1 cellular context compared by ENCODE assay signal in the genomic region with DNA sequence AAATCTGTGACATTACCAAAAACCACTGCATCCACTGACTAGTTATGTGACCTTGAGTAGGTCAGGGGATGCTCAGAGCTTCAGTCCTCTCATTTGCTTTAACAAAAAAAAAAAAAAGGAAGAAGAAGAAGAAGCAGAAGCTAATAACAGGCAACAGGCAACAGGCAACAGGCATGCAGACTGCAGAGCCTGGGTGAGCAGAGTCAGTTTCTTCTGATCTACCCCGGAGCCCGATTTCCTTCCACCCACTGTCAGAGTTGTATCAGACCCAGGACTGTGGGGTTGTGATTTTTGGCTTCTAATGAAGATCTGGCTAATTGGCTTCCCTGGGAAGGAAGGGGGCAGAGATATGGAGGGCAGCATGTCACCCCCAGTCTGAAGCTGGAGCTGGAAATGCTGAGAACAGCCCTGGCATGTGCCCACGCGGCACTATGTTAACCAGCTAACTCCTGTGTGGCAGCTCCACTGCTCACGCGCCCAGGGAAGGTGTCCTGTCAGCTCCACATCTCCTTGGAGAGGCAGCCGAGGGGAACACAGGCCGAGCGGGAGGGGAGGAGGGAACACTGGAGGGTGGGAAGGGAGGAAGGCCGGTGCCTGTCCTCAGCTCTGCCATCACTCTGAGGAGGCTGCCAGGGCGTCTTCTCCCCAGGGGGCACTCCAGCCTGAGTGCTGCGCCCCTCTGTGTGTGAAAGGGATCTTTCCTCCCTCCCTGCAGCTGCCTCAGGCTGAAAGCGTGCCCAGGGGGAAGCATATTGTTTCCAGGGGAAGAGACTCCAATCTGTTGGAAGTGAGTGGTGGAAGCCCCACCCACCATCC.
TF ChIP-seq lines count a peak whose summit lies in the region.

No MANE protein-coding gene starts in this region.

TF ChIP-seq in HEK293, 187 proteins besides CTCF, POLR2A, EP300 and RAD21 (continued from another document):
- TF ChIP-seq PRDM2 (tag by site-specific recombination; IDR thresholded peaks at IDR 0.05; ENCODE audit: borderline replicate concordance) (no peak), ZNF585B (tag by site-specific recombination; IDR thresholded peaks at IDR 0.05) (no peak), ZNF112 (tag by site-specific recombination; IDR thresholded peaks at IDR 0.05) (no peak), SCRT2 (tag by site-specific recombination; IDR thresholded peaks at IDR 0.05) (peak; percentile 98), GLIS1 (tag by site-specific recombination; IDR thresholded peaks at IDR 0.05) (peak; percentile 40), ZBTB20 (tag by site-specific recombination; IDR thresholded peaks at IDR 0.05) (peak; percentile 74), ZNF423 (tag by site-specific recombination; IDR thresholded peaks at IDR 0.05) (0 out of 2 replicates have a peak, but pooled peaks have one; percentile 21), ZNF677 (tag by site-specific recombination; IDR thresholded peaks at IDR 0.05) (no peak)
